In genomic region chr5:171418316-171418981, GRCh38 we compare ENCODE assay signal across 1 cellular context.
TF ChIP-seq lines count a peak whose summit lies in the region.

No MANE protein-coding gene starts in this region.

TF ChIP-seq in K562, 482 proteins besides CTCF, POLR2A, EP300 and RAD21 (continued from another document and continues in another):
- TF ChIP-seq ZNF609 (CRISPR knock-in tag; IDR thresholded peaks at IDR 0.05; ENCODE audit: borderline replicate concordance) (0 out of 2 replicates have a peak, but pooled peaks have one; percentile 36), ZNF121 (CRISPR knock-in tag; conservative IDR thresholded peaks at IDR 0.05) (no peak), ETS2 (tag; IDR thresholded peaks at IDR 0.05; ENCODE audit: borderline replicate concordance, poor library complexity, severe bottlenecking) (no peak), POLR3G (IDR thresholded peaks at IDR 0.05; ENCODE audit: extremely low read depth, insufficient read length, insufficient replicate concordance) (no peak), GABPB1 (CRISPR knock-in tag; IDR thresholded peaks at IDR 0.05) (peak; percentile 76), MAZ (CRISPR knock-in tag; conservative IDR thresholded peaks at IDR 0.05 in 1 of 2, IDR thresholded peaks at IDR 0.05 in 1 of 2) (peak; percentile 34 to 48; a peak in 2 of 4 replicates), ATF7 (IDR thresholded peaks at IDR 0.05) (peak; percentile 45; the same call in 1 of the 2 replicates), ZBTB9 (CRISPR knock-in tag; IDR thresholded peaks at IDR 0.05) (no peak), KAT2B (IDR thresholded peaks at IDR 0.05; ENCODE audit: low read depth, low read length) (no peak), ZNF77 (CRISPR knock-in tag; IDR thresholded peaks at IDR 0.05) (no peak), POU5F1 (IDR thresholded peaks at IDR 0.05; ENCODE audit: borderline replicate concordance, low read depth, low read length, partially characterized antibody) (no peak), CBX8 (IDR thresholded peaks at IDR 0.05; ENCODE audit: borderline replicate concordance, extremely low read depth, low read depth, low read length, poor library complexity, severe bottlenecking) (no peak), NRF1 (conservative IDR thresholded peaks at IDR 0.05 in 1 of 2, IDR thresholded peaks at IDR 0.05 in 1 of 2) (0 out of 4 replicates have a peak, but pooled peaks of 1 of the 2 experiments have one; percentile 10), ZNF785 (CRISPR knock-in tag; IDR thresholded peaks at IDR 0.05) (no peak), RBM14 (IDR thresholded peaks at IDR 0.05; ENCODE audit: borderline replicate concordance, insufficient read depth, low read depth, low read length) (no peak), ZBTB7A (IDR thresholded peaks at IDR 0.05; ENCODE audit: borderline replicate concordance, control insufficient read depth, low read depth, low read length) (peak; percentile 46; the same call in 1 of the 2 replicates), ZC3H4 (CRISPR knock-in tag; IDR thresholded peaks at IDR 0.05; ENCODE audit: borderline replicate concordance) (no peak), CBFB (CRISPR knock-in tag; IDR thresholded peaks at IDR 0.05) (0 out of 2 replicates have a peak, but pooled peaks have one; percentile 50), ZNF79 (CRISPR knock-in tag; IDR thresholded peaks at IDR 0.05; ENCODE audit: low read depth) (no peak), ZFP36 (IDR thresholded peaks at IDR 0.05; ENCODE audit: low read depth, low read length, partially characterized antibody) (peak; percentile 40), ZNF695 (CRISPR knock-in tag; IDR thresholded peaks at IDR 0.05) (no peak), THAP12 (CRISPR knock-in tag; IDR thresholded peaks at IDR 0.05) (no peak), GTF3C2 (IDR thresholded peaks at IDR 0.05; ENCODE audit: borderline replicate concordance, extremely low read depth, insufficient read length) (no peak), RBM39 (optimal IDR thresholded peaks at IDR 0.05; ENCODE audit: low read depth, low read length) (no peak), SMC3 (conservative IDR thresholded peaks at IDR 0.05; ENCODE audit: insufficient read depth, low read depth, low read length) (peak; percentile 77), E2F4 (CRISPR knock-in tag; IDR thresholded peaks at IDR 0.05; ENCODE audit: low read depth) (0 out of 2 replicates have a peak, but pooled peaks have one; percentile 31), THRB (CRISPR knock-in tag; conservative IDR thresholded peaks at IDR 0.05) (no peak), MAFK (IDR thresholded peaks at IDR 0.05; ENCODE audit: low read length) (no peak), XRCC5 (IDR thresholded peaks at IDR 0.05; ENCODE audit: low read depth, low read length) (no peak), SOX6 (IDR thresholded peaks at IDR 0.05) (no peak), BDP1 (IDR thresholded peaks at IDR 0.05; ENCODE audit: insufficient read depth, insufficient read length) (no peak), PCBP2 (IDR thresholded peaks at IDR 0.05; ENCODE audit: low read depth, low read length, poor library complexity, severe bottlenecking) (no peak), PTRF (tag; IDR thresholded peaks at IDR 0.05) (no peak), DNMT1 (IDR thresholded peaks at IDR 0.05) (no peak), REST (CRISPR knock-in tag; IDR thresholded peaks at IDR 0.05; ENCODE audit: low read depth) (peak; percentile 96), HNRNPLL (IDR thresholded peaks at IDR 0.05; ENCODE audit: low read depth, low read length, poor library complexity, severe bottlenecking) (no peak)
- TF ChIP-seq, protein P1, sequence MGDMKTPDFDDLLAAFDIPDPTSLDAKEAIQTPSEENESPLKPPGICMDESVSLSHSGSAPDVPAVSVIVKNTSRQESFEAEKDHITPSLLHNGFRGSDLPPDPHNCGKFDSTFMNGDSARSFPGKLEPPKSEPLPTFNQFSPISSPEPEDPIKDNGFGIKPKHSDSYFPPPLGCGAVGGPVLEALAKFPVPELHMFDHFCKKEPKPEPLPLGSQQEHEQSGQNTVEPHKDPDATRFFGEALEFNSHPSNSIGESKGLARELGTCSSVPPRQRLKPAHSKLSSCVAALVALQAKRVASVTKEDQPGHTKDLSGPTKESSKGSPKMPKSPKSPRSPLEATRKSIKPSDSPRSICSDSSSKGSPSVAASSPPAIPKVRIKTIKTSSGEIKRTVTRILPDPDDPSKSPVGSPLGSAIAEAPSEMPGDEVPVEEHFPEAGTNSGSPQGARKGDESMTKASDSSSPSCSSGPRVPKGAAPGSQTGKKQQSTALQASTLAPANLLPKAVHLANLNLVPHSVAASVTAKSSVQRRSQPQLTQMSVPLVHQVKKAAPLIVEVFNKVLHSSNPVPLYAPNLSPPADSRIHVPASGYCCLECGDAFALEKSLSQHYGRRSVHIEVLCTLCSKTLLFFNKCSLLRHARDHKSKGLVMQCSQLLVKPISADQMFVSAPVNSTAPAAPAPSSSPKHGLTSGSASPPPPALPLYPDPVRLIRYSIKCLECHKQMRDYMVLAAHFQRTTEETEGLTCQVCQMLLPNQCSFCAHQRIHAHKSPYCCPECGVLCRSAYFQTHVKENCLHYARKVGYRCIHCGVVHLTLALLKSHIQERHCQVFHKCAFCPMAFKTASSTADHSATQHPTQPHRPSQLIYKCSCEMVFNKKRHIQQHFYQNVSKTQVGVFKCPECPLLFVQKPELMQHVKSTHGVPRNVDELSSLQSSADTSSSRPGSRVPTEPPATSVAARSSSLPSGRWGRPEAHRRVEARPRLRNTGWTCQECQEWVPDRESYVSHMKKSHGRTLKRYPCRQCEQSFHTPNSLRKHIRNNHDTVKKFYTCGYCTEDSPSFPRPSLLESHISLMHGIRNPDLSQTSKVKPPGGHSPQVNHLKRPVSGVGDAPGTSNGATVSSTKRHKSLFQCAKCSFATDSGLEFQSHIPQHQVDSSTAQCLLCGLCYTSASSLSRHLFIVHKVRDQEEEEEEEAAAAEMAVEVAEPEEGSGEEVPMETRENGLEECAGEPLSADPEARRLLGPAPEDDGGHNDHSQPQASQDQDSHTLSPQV (IDR thresholded peaks at IDR 0.05): no peak
